In genomic region chr10:35336921-35337741, GRCh38 we compare ENCODE assay signal across 8 cellular contexts. TPM values are rescaled to one million over a fixed set of nuclear protein-coding genes. Genes with fewer than 3 reads are reported as not detected.
DNase-seq lines count a peak whose midpoint lies in the region; ATAC-seq and TF ChIP-seq lines count a peak whose summit lies in the region.

No MANE protein-coding gene starts in this region.

- H3K27me3 ChIP-seq in naive thymus-derived CD4-positive, alpha-beta T cell (ENCODE audit: control insufficient read depth in 2 of 2, insufficient read depth in 2 of 2, low read length in 2 of 2), result no peaks in the 10 kb centered on the region

- no peaks in the 10 kb centered on the region for H3K9me3 ChIP-seq in naive thymus-derived CD4-positive, alpha-beta T cell (ENCODE audit: control insufficient read depth in 2 of 3, low read length in 3 of 3)

- peaks cover 42 to 46% of the 10 kb centered on the region in 2 donors for H3K4me1 ChIP-seq in naive thymus-derived CD4-positive, alpha-beta T cell (ENCODE audit: control insufficient read depth in 2 of 2, insufficient read depth in 2 of 2, low read length in 2 of 2)
- H3K4me1 ChIP-seq in urinary bladder (ENCODE audit: insufficient read depth), result no peaks in the 10 kb centered on the region

- under 1% methylated on average over 86 of the region's 86 CpGs for WGBS in urinary bladder

- DNase-seq in CD1c-positive myeloid dendritic cell (ENCODE audit: extremely low spot score), result peak; percentile 59
- peak; percentile 30 to 56 for DNase-seq in Kasumi-1 (lab: John Stamatoyannopoulos, UW)
- peak; percentile 19 for DNase-seq in activated T-cell treated with anti-CD3 and anti-CD28 coated beads for 4 hours
- peak; percentile 56 to 66 for DNase-seq in erythroblast (lab: John Stamatoyannopoulos, UW)
- DNase-seq in naive thymus-derived CD4-positive, alpha-beta T cell, result peak; percentile 18 to 51 (median 28)
- no peak for DNase-seq in middle frontal gyrus (ENCODE audit: extremely low spot score, low spot score)

- peak overlapping the region; percentile 72 to 91 (median 79) for H3K27ac Mint-ChIP-seq in naive thymus-derived CD4-positive, alpha-beta T cell

- no peaks in the 10 kb centered on the region for H3K9me3 Mint-ChIP-seq in naive thymus-derived CD4-positive, alpha-beta T cell

- peak overlapping the region; percentile 53 for H3K4me3 ChIP-seq in naive thymus-derived CD4-positive, alpha-beta T cell (ENCODE audit: low read length)
- peak overlapping the region; percentile 99 for H3K4me3 ChIP-seq in urinary bladder (ENCODE audit: low read depth, low read length)

- peaks cover 0 to 14% (median 0%) of the 10 kb centered on the region in 5 donors for H3K36me3 Mint-ChIP-seq in naive thymus-derived CD4-positive, alpha-beta T cell

- intact Hi-C loops in naive thymus-derived CD4-positive, alpha-beta T cell (cut with micrococcal nuclease), result loop anchor here (1.0 to 10.0 kb wide), 10 partner anchors 16 to 342 kb away; partner anchors contain the start of genes CUL2 (in 2 of the 2) and CREM (in 1 of the 2)

- H3K27me3 Mint-ChIP-seq in naive thymus-derived CD4-positive, alpha-beta T cell, result no peaks in the 10 kb centered on the region

- POLR2A ChIA-PET in naive thymus-derived CD4-positive, alpha-beta T cell (lab: Charles Lee), result no interaction called here

- peak overlapping the region; percentile 74 for H3K27ac ChIP-seq in naive thymus-derived CD4-positive, alpha-beta T cell (ENCODE audit: low read depth, low read length)
- H3K27ac ChIP-seq in urinary bladder (ENCODE audit: low read depth), result peak overlapping the region; percentile 38

- peaks cover 59 to 81% (median 76%) of the 10 kb centered on the region in 7 donors for H3K4me1 Mint-ChIP-seq in naive thymus-derived CD4-positive, alpha-beta T cell

- H3K4me3 Mint-ChIP-seq in naive thymus-derived CD4-positive, alpha-beta T cell, result peak overlapping the region; percentile 64 to 91 (median 86)

- TF ChIP-seq POLR2A in erythroblast (IDR thresholded peaks at IDR 0.05; ENCODE audit: low read length), result no peak

- peak; percentile 2 for ATAC-seq in GM21447 (IDR thresholded peaks at IDR 0.05; ENCODE audit: unreplicated experiment)
- ATAC-seq in naive thymus-derived CD4-positive, alpha-beta T cell, result peak; percentile 6

- no peaks in the 10 kb centered on the region for H3K36me3 ChIP-seq in naive thymus-derived CD4-positive, alpha-beta T cell (ENCODE audit: control insufficient read depth in 2 of 3, insufficient read depth in 3 of 3, low read length in 3 of 3)
- H3K36me3 ChIP-seq in urinary bladder (ENCODE audit: insufficient read depth), result no peaks in the 10 kb centered on the region

- CTCF ChIA-PET in naive thymus-derived CD4-positive, alpha-beta T cell (lab: Charles Lee), result no interaction called here

RNA-seq across cellular contexts. Expression of gene CCNY, which starts 0.8 kb away (rescaled TPM):
- 10 to 100 TPM; 52.3 to 91.9 (median 68.3) TPM for total RNA-seq in naive thymus-derived CD4-positive, alpha-beta T cell
- polyA plus RNA-seq in naive thymus-derived CD4-positive, alpha-beta T cell, result 10 to 100 TPM; 11.6 to 13.0 TPM
- 55.9 TPM for total RNA-seq in urinary bladder
- 46.6 TPM for polyA plus RNA-seq in urinary bladder
